In genomic region chr7:148336411-148336810, GRCh38 we compare ENCODE assay signal across 2 cellular contexts.
TF ChIP-seq lines count a peak whose summit lies in the region.

No MANE protein-coding gene starts in this region.

TF ChIP-seq in SK-N-SH treated with all-trans-retinoic acid at 6 μM for 48 hours, 23 proteins besides CTCF, POLR2A, EP300 and RAD21 (continued from another document):
- TF ChIP-seq, protein P1, sequence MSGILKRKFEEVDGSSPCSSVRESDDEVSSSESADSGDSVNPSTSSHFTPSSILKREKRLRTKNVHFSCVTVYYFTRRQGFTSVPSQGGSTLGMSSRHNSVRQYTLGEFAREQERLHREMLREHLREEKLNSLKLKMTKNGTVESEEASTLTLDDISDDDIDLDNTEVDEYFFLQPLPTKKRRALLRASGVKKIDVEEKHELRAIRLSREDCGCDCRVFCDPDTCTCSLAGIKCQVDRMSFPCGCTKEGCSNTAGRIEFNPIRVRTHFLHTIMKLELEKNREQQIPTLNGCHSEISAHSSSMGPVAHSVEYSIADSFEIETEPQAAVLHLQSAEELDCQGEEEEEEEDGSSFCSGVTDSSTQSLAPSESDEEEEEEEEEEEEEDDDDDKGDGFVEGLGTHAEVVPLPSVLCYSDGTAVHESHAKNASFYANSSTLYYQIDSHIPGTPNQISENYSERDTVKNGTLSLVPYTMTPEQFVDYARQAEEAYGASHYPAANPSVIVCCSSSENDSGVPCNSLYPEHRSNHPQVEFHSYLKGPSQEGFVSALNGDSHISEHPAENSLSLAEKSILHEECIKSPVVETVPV (CRISPR knock-in tag; IDR thresholded peaks at IDR 0.05), result no peak
- TF ChIP-seq PATZ1 (CRISPR knock-in tag; IDR thresholded peaks at IDR 0.05; ENCODE audit: borderline replicate concordance) (no peak), GLIS3 (CRISPR knock-in tag; IDR thresholded peaks at IDR 0.05) (no peak), ZFP3 (CRISPR knock-in tag; IDR thresholded peaks at IDR 0.05) (no peak), ZNF8 (CRISPR knock-in tag; IDR thresholded peaks at IDR 0.05) (no peak), SNAI2 (CRISPR knock-in tag; IDR thresholded peaks at IDR 0.05) (no peak), PPARA (CRISPR knock-in tag; IDR thresholded peaks at IDR 0.05; ENCODE audit: borderline replicate concordance) (no peak)
TF ChIP-seq in SK-N-SH treated with all-trans-retinoic acid at 6 μM for 48 hours: peak in this region for 0.

TF ChIP-seq in SK-N-SH, 30 proteins besides CTCF, POLR2A, EP300 and RAD21 (continued from another document):
- TF ChIP-seq IRF3 (IDR thresholded peaks at IDR 0.05; ENCODE audit: low read depth, low read length) (no peak), USF1 (IDR thresholded peaks at IDR 0.05; ENCODE audit: borderline replicate concordance, low read depth) (no peak), TEAD4 (IDR thresholded peaks at IDR 0.05; ENCODE audit: borderline replicate concordance, insufficient read depth) (no peak), MAX (IDR thresholded peaks at IDR 0.05; ENCODE audit: low read depth) (no peak)
